In genomic region chr4:55012363-55013255, GRCh38 we compare ENCODE assay signal across 15 cellular contexts.
"Had no signal": no experiment of that assay in that cellular context is flagged by ENCODE, and none has a peak within 500 bp of the region (broad histone marks: within the 10 kb centered on the region; RNA-seq: fewer than 3 reads in every experiment).

No MANE protein-coding gene starts in this region.

- H3K27me3 ChIP-seq: brain microvascular endothelial cell, stomach had no signal

- H3K27ac Mint-ChIP-seq: activated naive CD8-positive, alpha-beta T cell; natural killer cell had no signal

- H3K4me3 ChIP-seq: lower lobe of right lung, stomach, thoracic aorta had no signal

- H3K9me3 ChIP-seq: lower lobe of right lung, stomach, thoracic aorta had no signal

- ATAC-seq: activated CD4-positive, CD25-positive, alpha-beta regulatory T cell treated with anti-CD3 and anti-CD28 coated beads, Interleukin-2, amount 50 U/mL, for 24 hours; activated T-cell treated with anti-CD3 and anti-CD28 coated beads, Interleukin-2, amount 50 U/mL, for 4 hours; lower lobe of right lung; natural killer cell had no signal

- H3K27me3 Mint-ChIP-seq: activated naive CD8-positive, alpha-beta T cell had no signal

- DNase-seq: activated CD4-positive, alpha-beta T cell treated with anti-CD3 and anti-CD28 coated beads, Interleukin-2, amount 50 U/mL, for 48 hours; activated gamma-delta T cell; activated T-cell treated with anti-CD3 and anti-CD28 coated beads, Interleukin-2, amount 50 U/mL, for 4 hours; amygdala; brain microvascular endothelial cell; effector CD4-positive, alpha-beta T cell; hippocampal formation; kidney glomerular epithelial cell; lower lobe of right lung; natural killer cell; stomach had no signal

- H3K36me3 ChIP-seq: brain microvascular endothelial cell, lower lobe of right lung, stomach, thoracic aorta had no signal

- H3K9me3 Mint-ChIP-seq: activated T-cell treated with anti-CD3 and anti-CD28 coated beads, Interleukin-2, amount 50 U/mL, for 4 hours had no signal

- H3K36me3 Mint-ChIP-seq: natural killer cell had no signal

- FAIRE-seq: colon had no signal

- H3K4me3 Mint-ChIP-seq: activated naive CD8-positive, alpha-beta T cell; activated T-cell treated with anti-CD3 and anti-CD28 coated beads, Interleukin-2, amount 50 U/mL, for 4 hours; natural killer cell had no signal

- H3K27ac ChIP-seq: brain microvascular endothelial cell, lower lobe of right lung, stomach, thoracic aorta had no signal

- H3K4me1 ChIP-seq: lower lobe of right lung had no signal
